ENCODE assay signal across 1 cellular context in the genomic region with DNA sequence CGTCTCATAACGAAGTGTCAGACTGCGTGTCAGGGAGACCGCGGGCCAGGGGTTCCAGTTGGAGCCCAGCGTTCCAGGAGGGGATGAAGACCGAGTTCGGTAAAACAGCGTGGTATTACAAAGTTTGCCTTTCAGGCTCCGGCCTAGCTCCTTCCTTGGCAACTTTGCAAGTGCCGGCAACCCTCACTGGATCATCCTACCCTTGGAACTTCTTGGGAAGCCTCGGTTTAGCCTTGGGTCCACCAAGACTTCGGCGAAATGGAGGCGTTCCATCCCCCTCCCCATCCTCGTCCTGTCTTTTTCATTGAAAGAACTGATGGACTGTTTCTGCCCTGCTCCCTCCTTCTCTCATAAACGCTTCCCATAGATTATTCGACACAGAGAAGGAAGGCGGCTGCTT.
TF ChIP-seq lines count a peak whose summit lies in the region.

No MANE protein-coding gene starts in this region.

TF ChIP-seq in WTC11, 78 proteins besides CTCF, POLR2A, EP300 and RAD21:
- no peak for TF ChIP-seq MXD4 (CRISPR knock-in tag; IDR thresholded peaks at IDR 0.05; ENCODE audit: borderline replicate concordance)
